ENCODE assay signal across 15 cellular contexts in the genomic region with DNA sequence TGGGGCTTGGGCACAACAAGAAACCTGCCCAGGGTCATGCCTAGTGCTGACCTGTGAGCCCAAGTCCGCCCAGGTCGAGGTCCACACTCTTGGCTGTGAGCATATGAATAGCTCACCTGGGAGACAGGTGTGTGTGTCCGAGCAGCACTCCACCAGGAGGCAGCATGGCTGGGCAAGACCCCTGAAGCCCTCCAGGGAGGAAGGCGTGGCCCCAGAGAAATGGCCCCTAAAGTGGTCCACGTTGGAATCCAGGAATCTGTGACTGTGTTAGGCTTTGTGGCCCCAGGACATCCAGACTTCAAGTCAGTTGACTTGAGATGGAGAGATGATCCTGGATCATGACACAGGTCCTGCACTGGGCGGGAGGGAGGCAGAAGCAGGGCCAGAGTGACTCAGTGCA.
A peak's percentile ranks its signal among the peaks of the same experiment; 100 is the strongest.
DNase-seq lines count a peak whose midpoint lies in the region; ATAC-seq, FAIRE-seq and TF ChIP-seq lines count a peak whose summit lies in the region.
"Had no signal": no experiment of that assay in that cellular context is flagged by ENCODE, and none has a peak within 500 bp of the region (broad histone marks: within the 10 kb centered on the region; RNA-seq: fewer than 3 reads in every experiment).

No MANE protein-coding gene starts in this region.

- H3K4me2 ChIP-seq in H1 (ENCODE audit: insufficient read depth in 1 of 2, low read depth in 2 of 2, low read length in 2 of 2) (no peak overlapping the region), osteoblast (ENCODE audit: insufficient read depth, low read length) (no peak overlapping the region)

- no peak overlapping the region for H3K56ac ChIP-seq in H1 (replicated peaks; ENCODE audit: insufficient read length, low read depth, low read length)

- TF ChIP-seq CTCF in H1 (IDR thresholded peaks at IDR 0.05; ENCODE audit: control extremely low read depth in 1 of 3, insufficient read depth in 1 of 3, low read depth in 1 of 3, low read length in 3 of 3), result no peak
- no peak for TF ChIP-seq CTCF in osteoblast (IDR thresholded peaks at IDR 0.05; ENCODE audit: extremely low read depth, low read depth, low read length)
- no peak for TF ChIP-seq CTCF in upper lobe of right lung (IDR thresholded peaks at IDR 0.05)
- TF ChIP-seq CTCF in tibial artery (IDR thresholded peaks at IDR 0.05), result no peak

- H2BK20ac ChIP-seq in H1 (ENCODE audit: low read length), result no peak overlapping the region

- H4K91ac ChIP-seq in H1 (replicated peaks; ENCODE audit: insufficient read length, low read length), result peak overlapping the region; percentile 56

- DNase-seq in activated CD8-positive, alpha-beta memory T cell treated with anti-CD3 and anti-CD28 coated beads for 24 hours, result peak; percentile 32
- DNase-seq in activated CD8-positive, alpha-beta memory T cell treated with anti-CD3 and anti-CD28 coated beads, Interleukin-2, amount 50 U/mL, for 4 hours, result no peak
- no peak for DNase-seq in H1 (ENCODE audit: low read depth in 1 of 2, low spot score in 2 of 2)
- peak; percentile 18 for DNase-seq in osteoblast (ENCODE audit: insufficient read length, low spot score, missing footprints)
- DNase-seq in upper lobe of right lung, result peak; percentile 28
- no peak for DNase-seq in HuH-7.5 (ENCODE audit: low spot score)
- DNase-seq in NOMO-1 treated with DMSO at 0.1 percent for 48 hours (lab: John Stamatoyannopoulos, UW; ENCODE audit: unreplicated experiment), result no peak
- DNase-seq in tibial artery, result no peak
- DNase-seq: 8988T; CD4-positive, alpha-beta memory T cell; NCI-H1092; NCI-H226; NCI-H524 treated with DMSO at 0.1 percent for 48 hours; SHP77 had no signal

- no peaks in the 10 kb centered on the region for H3K23me2 ChIP-seq in H1 (ENCODE audit: low read depth, low read length)

- H3K4me1 ChIP-seq in H1 (replicated peaks in 1 of 4; ENCODE audit: control insufficient read depth in 3 of 4, insufficient read depth in 4 of 4, low read length in 3 of 4) (no peaks in the 10 kb centered on the region; a peak in 2 of 7 replicates), osteoblast (ENCODE audit: insufficient read depth, low read length) (no peaks in the 10 kb centered on the region), upper lobe of right lung (no peaks in the 10 kb centered on the region), tibial artery (no peaks in the 10 kb centered on the region)

- no peak overlapping the region for H2BK5ac ChIP-seq in H1 (ENCODE audit: low read depth, low read length)

- H3K79me1 ChIP-seq in H1 (ENCODE audit: low read depth, low read length), result no peaks in the 10 kb centered on the region

- TF ChIP-seq RAD21 in H1 (IDR thresholded peaks at IDR 0.05 in 1 of 2, conservative IDR thresholded peaks at IDR 0.05 in 1 of 2; ENCODE audit: low read depth in 2 of 2, low read length in 2 of 2), result no peak

- TF ChIP-seq EP300 in H1 (IDR thresholded peaks at IDR 0.05; ENCODE audit: borderline replicate concordance in 1 of 2, low read depth in 2 of 2, low read length in 2 of 2), result no peak

- TF ChIP-seq POLR2A in H1 (IDR thresholded peaks at IDR 0.05; ENCODE audit: control extremely low read depth in 1 of 2, low read depth in 2 of 2, low read length in 2 of 2), result no peak

- CTCF ChIA-PET in H1 (lab: Charles Lee; ENCODE audit: partially characterized antibody), result no interaction called here

- H3K9me3 ChIP-seq in H1 (ENCODE audit: insufficient read depth in 2 of 2, low read depth in 1 of 2, low read length in 1 of 2) (peaks cover 7 to 12% of the 10 kb centered on the region in 2 experiments; a peak in 3 of 4 replicates), osteoblast (ENCODE audit: low read depth, low read length) (no peaks in the 10 kb centered on the region), upper lobe of right lung (no peaks in the 10 kb centered on the region), tibial artery (peaks cover 0 to 13% (median 0%) of the 10 kb centered on the region in 3 donors)

- H3K18ac ChIP-seq in H1 (ENCODE audit: extremely low read depth, low read length), result no peak overlapping the region

- no peak overlapping the region for H3K23ac ChIP-seq in H1 (ENCODE audit: insufficient read length)

- H2BK120ac ChIP-seq in H1 (replicated peaks; ENCODE audit: low read depth, low read length), result no peak overlapping the region

- 78% methylated on average over 6 of the region's 6 CpGs; no CpG with 5 or more reads in 1 of the 2 experiments for WGBS in H1 (ENCODE audit: extremely low coverage in 1 of 2, insufficient coverage in 1 of 2, insufficient read length in 1 of 2, insufficient replicate concordance in 2 of 2, low coverage in 1 of 2, low lambda C conversion rate in 2 of 2, missing lambda C conversion rate in 1 of 2), 2 experiments

- no peak overlapping the region for H2BK15ac ChIP-seq in H1 (ENCODE audit: low read length)

- H3K27me3 ChIP-seq in H1 (replicated peaks in 1 of 4; ENCODE audit: control insufficient read depth in 3 of 4, extremely low read depth in 1 of 4, insufficient read depth in 3 of 4, low read length in 3 of 4) (no peaks in the 10 kb centered on the region), osteoblast (ENCODE audit: insufficient read depth, low read length) (no peaks in the 10 kb centered on the region), upper lobe of right lung (no peaks in the 10 kb centered on the region), tibial artery (peaks cover 0 to 22% of the 10 kb centered on the region in 2 donors)

- intact Hi-C loops in upper lobe of right lung (cut with DNase I), result no loop called here
- intact Hi-C loops in tibial artery (cut with DNase I; ENCODE audit: low total_unique reads), result no loop called here

- H4K8ac ChIP-seq in H1 (ENCODE audit: extremely low read depth, insufficient read depth, low read length), result no peak overlapping the region

- H3K36me3 ChIP-seq in H1 (ENCODE audit: control insufficient read depth in 2 of 4, insufficient read depth in 4 of 4, low read length in 3 of 4) (no peaks in the 10 kb centered on the region), osteoblast (ENCODE audit: insufficient read depth, low read length) (no peaks in the 10 kb centered on the region), upper lobe of right lung (no peaks in the 10 kb centered on the region), tibial artery (no peaks in the 10 kb centered on the region)

- H3K79me2 ChIP-seq in H1 (ENCODE audit: control insufficient read depth in 1 of 2, insufficient read depth in 2 of 2, low read length in 2 of 2), result no peaks in the 10 kb centered on the region
- H3K79me2 ChIP-seq in osteoblast (ENCODE audit: insufficient read depth, low read length), result no peaks in the 10 kb centered on the region

- H3K4ac ChIP-seq in H1 (replicated peaks; ENCODE audit: insufficient read length, low read depth, low read length), result no peak overlapping the region

- H2BK12ac ChIP-seq in H1 (ENCODE audit: low read depth, low read length), result no peak overlapping the region

- H3K4me3 ChIP-seq in H1 (ENCODE audit: extremely low read depth in 1 of 4, insufficient read depth in 2 of 4, low read depth in 3 of 4, low read length in 4 of 4) (no peak overlapping the region), osteoblast (ENCODE audit: insufficient read depth, low read length) (no peak overlapping the region), upper lobe of right lung (no peak overlapping the region), tibial artery (no peak overlapping the region)

- H3K14ac ChIP-seq in H1 (ENCODE audit: insufficient read length), result no peak overlapping the region

- H3K9ac ChIP-seq in H1 (replicated peaks in 1 of 4; ENCODE audit: extremely low read depth in 1 of 4, low read depth in 3 of 4, low read length in 3 of 4), result no peak overlapping the region

- no peak overlapping the region for H4K5ac ChIP-seq in H1 (ENCODE audit: insufficient read length, low read depth, low read length)

- H4K20me1 ChIP-seq in H1 (replicated peaks in 1 of 2; ENCODE audit: control insufficient read depth in 1 of 2, insufficient read depth in 2 of 2, low read length in 2 of 2) (no peaks in the 10 kb centered on the region), osteoblast (ENCODE audit: insufficient read depth, low read length) (no peaks in the 10 kb centered on the region)

- no peak overlapping the region for H2AK5ac ChIP-seq in H1 (ENCODE audit: low read depth, low read length)

- no peak for ATAC-seq in upper lobe of right lung
- ATAC-seq: Panc1 had no signal

- no peak for FAIRE-seq in H1 (lab: Jason Lieb, UNC)

- H3K27ac ChIP-seq in H1 (ENCODE audit: low read depth, low read length) (no peak overlapping the region), osteoblast (ENCODE audit: low read depth, low read length) (no peak overlapping the region), upper lobe of right lung (no peak overlapping the region), tibial artery (no peak overlapping the region)

- H2AFZ ChIP-seq in H1 (ENCODE audit: low read length), result no peak overlapping the region
- no peak overlapping the region for H2AFZ ChIP-seq in osteoblast (ENCODE audit: low read length)

- POLR2A ChIA-PET in H1 (lab: Charles Lee; ENCODE audit: partially characterized antibody), result no interaction called here

TF ChIP-seq in H1, 55 proteins besides CTCF, POLR2A, EP300 and RAD21 (continues in another document):
- TF ChIP-seq SIX5 (IDR thresholded peaks at IDR 0.05; ENCODE audit: low read depth, low read length) (no peak), POU5F1 (IDR thresholded peaks at IDR 0.05; ENCODE audit: low read depth, low read length) (no peak), JUN (IDR thresholded peaks at IDR 0.05; ENCODE audit: low read depth, low read length) (no peak), NRF1 (IDR thresholded peaks at IDR 0.05; ENCODE audit: low read depth, low read length) (no peak), RNF2 (IDR thresholded peaks at IDR 0.05; ENCODE audit: borderline replicate concordance, low read depth, low read length, missing control alignments, poor library complexity, severe bottlenecking) (no peak), MAFK (IDR thresholded peaks at IDR 0.05; ENCODE audit: low read depth, low read length) (no peak), SIN3A (conservative IDR thresholded peaks at IDR 0.05 in 1 of 2, IDR thresholded peaks at IDR 0.05 in 1 of 2; ENCODE audit: low read depth in 1 of 2, low read length in 2 of 2) (no peak), SUZ12 (IDR thresholded peaks at IDR 0.05; ENCODE audit: low read length) (no peak), KDM1A (IDR thresholded peaks at IDR 0.05; ENCODE audit: borderline replicate concordance, low read length) (no peak), PHF8 (conservative IDR thresholded peaks at IDR 0.05; ENCODE audit: low read depth, low read length) (no peak)
- TF ChIP-seq, protein P1, sequence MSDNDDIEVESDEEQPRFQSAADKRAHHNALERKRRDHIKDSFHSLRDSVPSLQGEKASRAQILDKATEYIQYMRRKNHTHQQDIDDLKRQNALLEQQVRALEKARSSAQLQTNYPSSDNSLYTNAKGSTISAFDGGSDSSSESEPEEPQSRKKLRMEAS (IDR thresholded peaks at IDR 0.05), result no peak
- TF ChIP-seq, protein P2, sequence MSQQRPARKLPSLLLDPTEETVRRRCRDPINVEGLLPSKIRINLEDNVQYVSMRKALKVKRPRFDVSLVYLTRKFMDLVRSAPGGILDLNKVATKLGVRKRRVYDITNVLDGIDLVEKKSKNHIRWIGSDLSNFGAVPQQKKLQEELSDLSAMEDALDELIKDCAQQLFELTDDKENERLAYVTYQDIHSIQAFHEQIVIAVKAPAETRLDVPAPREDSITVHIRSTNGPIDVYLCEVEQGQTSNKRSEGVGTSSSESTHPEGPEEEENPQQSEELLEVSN (IDR thresholded peaks at IDR 0.05), result no peak

Comparison
In these comparisons a context has a peak if more than half of its experiments do, and no peak if none do; other contexts are left out.
1. DNase-seq: peak in activated CD8-positive, alpha-beta memory T cell treated with anti-CD3 and anti-CD28 coated beads for 24 hours (single experiment), osteoblast (single experiment) and upper lobe of right lung (single experiment); none in activated CD8-positive, alpha-beta memory T cell treated with anti-CD3 and anti-CD28 coated beads, Interleukin-2, amount 50 U/mL, for 4 hours (single experiment), H1 (0 of 2), HuH-7.5 (single experiment), NOMO-1 treated with DMSO at 0.1 percent for 48 hours (single experiment) and tibial artery (0 of 2).